ENCODE assay signal across 15 cellular contexts in genomic region chr5:98050583-98050982, GRCh38.
DNase-seq lines count a peak whose midpoint lies in the region; ATAC-seq and TF ChIP-seq lines count a peak whose summit lies in the region.
"Had no signal": no experiment of that assay in that cellular context is flagged by ENCODE, and none has a peak within 500 bp of the region (broad histone marks: within the 10 kb centered on the region; RNA-seq: fewer than 3 reads in every experiment).

No MANE protein-coding gene starts in this region.

- intact Hi-C loops in vagina (cut with DNase I): no loop called here

- no peaks in the 10 kb centered on the region for H3K27me3 ChIP-seq in vagina
- H3K27me3 ChIP-seq: sigmoid colon had no signal

- no peak for TF ChIP-seq CTCF in RWPE1 (conservative IDR thresholded peaks at IDR 0.05; ENCODE audit: low read depth)
- no peak for TF ChIP-seq CTCF in fibroblast of villous mesenchyme (IDR thresholded peaks at IDR 0.05; ENCODE audit: insufficient read depth, low read depth, low read length)
- no peak for TF ChIP-seq CTCF in vagina (IDR thresholded peaks at IDR 0.05)

- no peak overlapping the region for H3K4me3 ChIP-seq in fibroblast of villous mesenchyme (ENCODE audit: low read depth, low read length)
- H3K4me3 ChIP-seq in vagina: no peak overlapping the region
- H3K4me3 ChIP-seq: sigmoid colon had no signal

- peak; percentile 62 for DNase-seq in A172 (ENCODE audit: low spot score)
- peak; percentile 17 for DNase-seq in HK-2 (ENCODE audit: unreplicated experiment)
- DNase-seq in RWPE1 (ENCODE audit: low spot score): peak; percentile 5
- peak; percentile 20 for DNase-seq in fibroblast of villous mesenchyme (ENCODE audit: low read depth)
- DNase-seq in dermis blood vessel endothelial cell: no peak
- no peak for DNase-seq in NCI-H510A (lab: John Stamatoyannopoulos, UW)
- DNase-seq in vagina (ENCODE audit: extremely low spot score in 2 of 2): no peak
- DNase-seq: activated CD8-positive, alpha-beta T cell treated with anti-CD3 and anti-CD28 coated beads for 36 hours; CD4-positive, alpha-beta T cell; islet precursor cell; NCI-H748 treated with DMSO at 0.1 percent for 48 hours; sigmoid colon; stimulated activated CD4-positive, alpha-beta T cell treated with anti-CD3 and anti-CD28 coated beads, Interleukin-2, amount 100 ng/mL, for 24 hours; SW 1271 had no signal

- H3K4me1 ChIP-seq in vagina: no peaks in the 10 kb centered on the region
- H3K4me1 ChIP-seq: sigmoid colon had no signal

- ATAC-seq in HG02970 (IDR thresholded peaks at IDR 0.05; ENCODE audit: low FRiP score, unreplicated experiment): no peak
- ATAC-seq: activated CD8-positive, alpha-beta T cell treated with anti-CD3 and anti-CD28 coated beads for 36 hours had no signal

- CTCF ChIA-PET in RWPE1 (lab: Yijun Ruan, JAX): no interaction called here

- no peaks in the 10 kb centered on the region for H3K36me3 ChIP-seq in vagina
- H3K36me3 ChIP-seq: sigmoid colon had no signal

- POLR2A ChIA-PET in RWPE1 (lab: Yijun Ruan, JAX; ENCODE audit: low non-redundant PET): no interaction called here

- H3K9me3 ChIP-seq in vagina: no peaks in the 10 kb centered on the region
- H3K9me3 ChIP-seq: sigmoid colon had no signal

- no peak for TF ChIP-seq POLR2A in vagina (IDR thresholded peaks at IDR 0.05)

- H3K27ac ChIP-seq in RWPE1: no peak overlapping the region
- no peak overlapping the region for H3K27ac ChIP-seq in vagina
- H3K27ac ChIP-seq: sigmoid colon had no signal

Comparison
In these comparisons a context has a peak if more than half of its experiments do, and no peak if none do; other contexts are left out.
1. DNase-seq: peak in A172 (single experiment), HK-2 (single experiment), RWPE1 (single experiment) and fibroblast of villous mesenchyme (single experiment); none in dermis blood vessel endothelial cell (single experiment), NCI-H510A (single experiment) and vagina (0 of 2).